29 cellular contexts compared by ENCODE assay signal in genomic region chr10:93096901-93097300, GRCh38. TPM values are rescaled to one million over a fixed set of nuclear protein-coding genes. Genes with fewer than 3 reads are reported as not detected.
"Had no signal": no experiment of that assay in that cellular context is flagged by ENCODE, and none has a peak within 500 bp of the region (broad histone marks: within the 10 kb centered on the region; RNA-seq: fewer than 3 reads in every experiment).

No MANE protein-coding gene starts in this region.

- H3K9me3 ChIP-seq: heart right ventricle, left lung, mucosa of descending colon, stomach, thyroid gland, upper lobe of right lung had no signal

- H3K4me3 ChIP-seq: heart right ventricle, left lung, lung, mucosa of descending colon, skin epidermis, stomach, thyroid gland, upper lobe of right lung had no signal

- H3K4me1 ChIP-seq: foreskin keratinocyte, heart right ventricle, left lung, stomach, thyroid gland, upper lobe of right lung had no signal

- H3K27me3 ChIP-seq: foreskin keratinocyte, left lung, stomach, thyroid gland, upper lobe of right lung had no signal

- H3K4me3 Mint-ChIP-seq: activated CD4-positive, alpha-beta memory T cell treated with anti-CD3 and anti-CD28 coated beads for 36 hours; activated T-cell treated with anti-CD3 and anti-CD28 coated beads, Interleukin-2, amount 50 U/mL, for 4 hours; activated T-helper 17 cell treated with anti-CD3 and anti-CD28 coated beads, Interleukin-2, amount 50 U/mL, for 72 hours; natural killer cell treated with Interleukin-12 subunit alpha and Interleukin-12 subunit beta and Interleukin-15 and Interleukin-18, amount 100 ng/mL, for 72 hours; stimulated activated memory B cell treated with anti-CD40 and anti-IgM and Interleukin-4, amounts not matched to agents 10 μg/mL and 1 μg/mL and 100 μg/mL, for 72 hours had no signal

- H3K27ac Mint-ChIP-seq: activated CD4-positive, alpha-beta memory T cell treated with anti-CD3 and anti-CD28 coated beads for 36 hours; activated T-helper 17 cell treated with anti-CD3 and anti-CD28 coated beads, Interleukin-2, amount 50 U/mL, for 72 hours; natural killer cell treated with Interleukin-12 subunit alpha and Interleukin-12 subunit beta and Interleukin-15 and Interleukin-18, amount 100 ng/mL, for 72 hours; stimulated activated memory B cell treated with anti-CD40 and anti-IgM and Interleukin-4, amounts not matched to agents 10 μg/mL and 1 μg/mL and 100 μg/mL, for 72 hours had no signal

- H3K36me3 ChIP-seq: heart right ventricle, left lung, stomach, thyroid gland, upper lobe of right lung had no signal

- DNase-seq: activated CD4-positive, alpha-beta memory T cell treated with anti-CD3 and anti-CD28 coated beads for 36 hours; activated CD4-positive, alpha-beta T cell treated with anti-CD3 and anti-CD28 coated beads for 4 hours; activated gamma-delta T cell treated with Interleukin-2 at 50 U/mL for 16 hours; activated naive CD4-positive, alpha-beta T cell treated with anti-CD3 and anti-CD28 coated beads, Interleukin-2, amount 50 U/mL, for 16 hours; activated T-cell treated with anti-CD3 and anti-CD28 coated beads, Interleukin-2, amount 50 U/mL, for 4 hours; amygdala; caudate nucleus; foreskin keratinocyte; heart right ventricle; left lung; mucosa of descending colon; posterior cingulate gyrus; stimulated activated CD4-positive, alpha-beta T cell treated with anti-CD3 and anti-CD28 coated beads, Interleukin-4, amount 100 ng/mL, for 24 hours; stomach; T-helper 9 cell; thyroid gland; upper lobe of right lung had no signal

- H3K4me1 Mint-ChIP-seq: activated T-helper 17 cell treated with anti-CD3 and anti-CD28 coated beads, Interleukin-2, amount 50 U/mL, for 72 hours; stimulated activated memory B cell treated with anti-CD40 and anti-IgM and Interleukin-4, amounts not matched to agents 10 μg/mL and 1 μg/mL and 100 μg/mL, for 72 hours had no signal

- H3K36me3 Mint-ChIP-seq: activated CD4-positive, alpha-beta memory T cell treated with anti-CD3 and anti-CD28 coated beads for 36 hours; natural killer cell treated with Interleukin-12 subunit alpha and Interleukin-12 subunit beta and Interleukin-15 and Interleukin-18, amount 100 ng/mL, for 72 hours; stimulated activated memory B cell treated with anti-CD40 and anti-IgM and Interleukin-4, amounts not matched to agents 10 μg/mL and 1 μg/mL and 100 μg/mL, for 72 hours had no signal

- H3K9me3 Mint-ChIP-seq: activated CD4-positive, alpha-beta memory T cell treated with anti-CD3 and anti-CD28 coated beads for 36 hours; activated T-cell treated with anti-CD3 and anti-CD28 coated beads, Interleukin-2, amount 50 U/mL, for 4 hours; activated T-helper 17 cell treated with anti-CD3 and anti-CD28 coated beads, Interleukin-2, amount 50 U/mL, for 72 hours; natural killer cell treated with Interleukin-12 subunit alpha and Interleukin-12 subunit beta and Interleukin-15 and Interleukin-18, amount 100 ng/mL, for 72 hours; stimulated activated memory B cell treated with anti-CD40 and anti-IgM and Interleukin-4, amounts not matched to agents 10 μg/mL and 1 μg/mL and 100 μg/mL, for 72 hours had no signal

- H3K27ac ChIP-seq: foreskin keratinocyte, heart right ventricle, left lung, skin epidermis, stomach, thyroid gland, upper lobe of right lung, VCaP had no signal

RNA-seq across cellular contexts. Expression of gene CYP26A1, which starts 23.2 kb away (rescaled TPM):
- total RNA-seq: activated CD4-positive, alpha-beta memory T cell treated with anti-CD3 and anti-CD28 coated beads for 36 hours; activated T-cell treated with anti-CD3 and anti-CD28 coated beads, Interleukin-2, amount 50 U/mL, for 4 hours; esophagus mucosa; foreskin keratinocyte; glomerular endothelial cell; heart right ventricle; lung; mesenteric fat pad; mucosa of descending colon; myocyte; natural killer cell treated with Interleukin-12 subunit alpha and Interleukin-12 subunit beta and Interleukin-15 and Interleukin-18, amount 100 ng/mL, for 72 hours; sciatic nerve; stomach; T-helper 1 cell treated with Interleukin-12 subunit alpha and Interleukin-12 subunit beta and Interleukin-4 antibody, amounts not matched to agents 30 ng/mL and 1 ng/mL, for 36 hours; thyroid gland; upper lobe of right lung had no signal
- polyA plus RNA-seq: foreskin keratinocyte, heart right ventricle had no signal

RNA-seq across cellular contexts. Expression of gene CYP26C1, which starts 36.3 kb away (rescaled TPM):
- total RNA-seq: activated CD4-positive, alpha-beta memory T cell treated with anti-CD3 and anti-CD28 coated beads for 36 hours; activated T-helper 17 cell treated with anti-CD3 and anti-CD28 coated beads, Interleukin-2, amount 50 U/mL, for 72 hours; esophagus mucosa; foreskin keratinocyte; myocyte; T-helper 1 cell treated with Interleukin-12 subunit alpha and Interleukin-12 subunit beta and Interleukin-4 antibody, amounts not matched to agents 30 ng/mL and 1 ng/mL, for 36 hours had no signal
- polyA plus RNA-seq: foreskin keratinocyte, heart right ventricle, stomach had no signal
